In the genomic region with DNA sequence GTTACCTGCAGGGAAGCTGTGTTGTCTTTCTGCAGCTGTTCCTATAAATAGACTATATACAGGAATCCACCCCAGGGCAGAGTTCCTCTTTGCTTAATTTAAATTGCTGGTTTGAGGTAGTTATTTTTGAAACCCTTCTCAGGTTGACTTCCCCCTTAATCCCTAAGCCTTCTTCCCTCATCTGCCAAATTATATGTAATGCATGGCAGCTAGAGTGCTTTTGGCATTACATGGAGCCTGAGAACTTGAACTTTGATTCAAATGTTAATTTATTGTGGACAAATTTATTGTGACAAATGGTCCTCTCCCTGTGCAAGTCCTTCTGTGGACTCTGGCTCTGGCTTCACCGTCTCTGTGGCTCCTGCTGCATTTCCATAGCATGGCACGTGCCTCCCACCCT, we compare ENCODE assay signal across 1 cellular context.
TF ChIP-seq lines count a peak whose summit lies in the region.

No MANE protein-coding gene starts in this region.

TF ChIP-seq in GM23338, 12 proteins besides CTCF, POLR2A, EP300 and RAD21 (continued from another document):
- TF ChIP-seq, protein P1, sequence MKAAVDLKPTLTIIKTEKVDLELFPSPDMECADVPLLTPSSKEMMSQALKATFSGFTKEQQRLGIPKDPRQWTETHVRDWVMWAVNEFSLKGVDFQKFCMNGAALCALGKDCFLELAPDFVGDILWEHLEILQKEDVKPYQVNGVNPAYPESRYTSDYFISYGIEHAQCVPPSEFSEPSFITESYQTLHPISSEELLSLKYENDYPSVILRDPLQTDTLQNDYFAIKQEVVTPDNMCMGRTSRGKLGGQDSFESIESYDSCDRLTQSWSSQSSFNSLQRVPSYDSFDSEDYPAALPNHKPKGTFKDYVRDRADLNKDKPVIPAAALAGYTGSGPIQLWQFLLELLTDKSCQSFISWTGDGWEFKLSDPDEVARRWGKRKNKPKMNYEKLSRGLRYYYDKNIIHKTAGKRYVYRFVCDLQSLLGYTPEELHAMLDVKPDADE (IDR thresholded peaks at IDR 0.05) = no peak
- no peak for TF ChIP-seq EZH2phosphoT487 (IDR thresholded peaks at IDR 0.05; ENCODE audit: unreplicated experiment)
TF ChIP-seq in GM23338: peak in this region for 0.
